ENCODE assay signal across 1 cellular context in the genomic region with DNA sequence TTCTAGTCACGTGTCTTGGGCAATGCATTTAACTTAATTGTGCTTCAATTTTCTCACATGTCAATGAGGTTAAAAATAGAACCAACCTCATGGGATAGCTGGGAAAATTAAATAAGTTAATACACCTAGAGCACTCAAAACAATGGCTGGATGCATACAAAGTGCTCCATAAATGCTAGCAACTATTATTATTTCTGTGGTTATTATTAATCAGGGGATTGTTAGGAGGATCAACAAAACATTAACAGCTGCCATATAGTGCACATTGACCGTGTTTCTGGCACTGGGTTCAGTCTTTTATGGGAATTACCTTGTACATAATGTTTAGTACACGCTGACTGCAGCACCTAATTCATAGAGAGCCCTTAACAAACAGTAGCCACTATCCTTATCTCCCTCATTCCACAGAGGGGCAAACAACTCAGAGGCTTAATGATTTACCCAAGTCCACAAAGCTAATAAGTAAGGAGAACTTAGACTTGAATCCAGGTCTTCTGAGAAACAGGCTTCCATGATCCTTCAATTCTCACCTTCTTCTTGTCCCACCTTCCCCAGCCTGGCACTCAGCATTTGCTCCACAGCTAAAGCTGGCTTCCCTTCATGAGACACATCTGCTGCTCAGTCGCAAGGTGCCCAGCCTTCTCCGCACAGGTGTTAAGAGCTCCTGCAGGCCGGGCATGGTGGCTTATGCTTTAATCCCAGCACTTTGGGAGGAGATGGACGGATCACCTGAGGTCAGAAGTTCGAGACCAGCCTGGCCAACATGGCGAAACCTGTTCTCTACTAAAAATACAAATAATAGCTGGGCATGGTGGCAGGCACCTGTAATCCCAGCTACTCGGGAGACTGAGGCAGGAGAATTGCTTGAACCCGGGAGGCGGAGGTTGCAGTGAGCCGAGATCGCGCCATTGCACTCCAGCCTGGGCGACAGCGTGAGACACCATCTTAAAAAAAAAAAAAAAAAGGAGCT.
TF ChIP-seq lines count a peak whose summit lies in the region.

No MANE protein-coding gene starts in this region.

TF ChIP-seq in HepG2, 621 proteins besides CTCF, POLR2A, EP300 and RAD21 (continued from another document and continues in another):
- TF ChIP-seq, protein P1, sequence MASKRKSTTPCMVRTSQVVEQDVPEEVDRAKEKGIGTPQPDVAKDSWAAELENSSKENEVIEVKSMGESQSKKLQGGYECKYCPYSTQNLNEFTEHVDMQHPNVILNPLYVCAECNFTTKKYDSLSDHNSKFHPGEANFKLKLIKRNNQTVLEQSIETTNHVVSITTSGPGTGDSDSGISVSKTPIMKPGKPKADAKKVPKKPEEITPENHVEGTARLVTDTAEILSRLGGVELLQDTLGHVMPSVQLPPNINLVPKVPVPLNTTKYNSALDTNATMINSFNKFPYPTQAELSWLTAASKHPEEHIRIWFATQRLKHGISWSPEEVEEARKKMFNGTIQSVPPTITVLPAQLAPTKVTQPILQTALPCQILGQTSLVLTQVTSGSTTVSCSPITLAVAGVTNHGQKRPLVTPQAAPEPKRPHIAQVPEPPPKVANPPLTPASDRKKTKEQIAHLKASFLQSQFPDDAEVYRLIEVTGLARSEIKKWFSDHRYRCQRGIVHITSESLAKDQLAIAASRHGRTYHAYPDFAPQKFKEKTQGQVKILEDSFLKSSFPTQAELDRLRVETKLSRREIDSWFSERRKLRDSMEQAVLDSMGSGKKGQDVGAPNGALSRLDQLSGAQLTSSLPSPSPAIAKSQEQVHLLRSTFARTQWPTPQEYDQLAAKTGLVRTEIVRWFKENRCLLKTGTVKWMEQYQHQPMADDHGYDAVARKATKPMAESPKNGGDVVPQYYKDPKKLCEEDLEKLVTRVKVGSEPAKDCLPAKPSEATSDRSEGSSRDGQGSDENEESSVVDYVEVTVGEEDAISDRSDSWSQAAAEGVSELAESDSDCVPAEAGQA (IDR thresholded peaks at IDR 0.05; ENCODE audit: low read depth): no peak
- TF ChIP-seq, protein P1 (CRISPR knock-in tag; IDR thresholded peaks at IDR 0.05; ENCODE audit: borderline replicate concordance): no peak
- TF ChIP-seq ZNF34 (CRISPR knock-in tag; IDR thresholded peaks at IDR 0.05; ENCODE audit: borderline replicate concordance) (no peak), KDM2A (CRISPR knock-in tag; IDR thresholded peaks at IDR 0.05; ENCODE audit: borderline replicate concordance, low read depth) (0 out of 2 replicates have a peak, but pooled peaks have one; percentile 24), ZMYM4 (CRISPR knock-in tag; IDR thresholded peaks at IDR 0.05) (peak; percentile 25; the same call in 1 of the 2 replicates), XBP1 (CRISPR knock-in tag; IDR thresholded peaks at IDR 0.05) (no peak), BCL6 (CRISPR knock-in tag; IDR thresholded peaks at IDR 0.05) (peak; percentile 98), SOX13 (IDR thresholded peaks at IDR 0.05) (no peak), SOX13 (CRISPR knock-in tag; conservative IDR thresholded peaks at IDR 0.05 in 1 of 2, IDR thresholded peaks at IDR 0.05 in 1 of 2) (peak in 1 of 2 experiments; percentile 81; a peak in 2 of 4 replicates), EZH2 (conservative IDR thresholded peaks at IDR 0.05; ENCODE audit: low read depth, low read length) (no peak), SALL1 (CRISPR knock-in tag; IDR thresholded peaks at IDR 0.05) (peak; percentile 39; the same call in 1 of the 2 replicates), RBM39 (IDR thresholded peaks at IDR 0.05; ENCODE audit: low read depth, low read length, poor library complexity, severe bottlenecking) (no peak), ZNF331 (CRISPR knock-in tag; IDR thresholded peaks at IDR 0.05) (0 out of 2 replicates have a peak, but pooled peaks have one; percentile 53), GATAD2A (CRISPR knock-in tag; IDR thresholded peaks at IDR 0.05) (peak; percentile 71), ZNF788 (CRISPR knock-in tag; IDR thresholded peaks at IDR 0.05; ENCODE audit: borderline replicate concordance) (0 out of 2 replicates have a peak, but pooled peaks have one; percentile 4), JUN (CRISPR knock-in tag; IDR thresholded peaks at IDR 0.05) (no peak), HNRNPK (IDR thresholded peaks at IDR 0.05; ENCODE audit: low read depth, low read length, poor library complexity, severe bottlenecking) (no peak), HOXA9 (CRISPR knock-in tag; IDR thresholded peaks at IDR 0.05; ENCODE audit: borderline replicate concordance) (no peak), SMAD1 (CRISPR knock-in tag; IDR thresholded peaks at IDR 0.05; ENCODE audit: borderline replicate concordance, low read depth) (no peak), ZNF230 (CRISPR knock-in tag; IDR thresholded peaks at IDR 0.05) (no peak), HNF4A (CRISPR knock-in tag; IDR thresholded peaks at IDR 0.05) (peak; percentile 11; the same call in 1 of the 2 replicates), MIXL1 (CRISPR knock-in tag; IDR thresholded peaks at IDR 0.05) (peak; percentile 32; the same call in 1 of the 2 replicates)
- TF ChIP-seq, protein P2, sequence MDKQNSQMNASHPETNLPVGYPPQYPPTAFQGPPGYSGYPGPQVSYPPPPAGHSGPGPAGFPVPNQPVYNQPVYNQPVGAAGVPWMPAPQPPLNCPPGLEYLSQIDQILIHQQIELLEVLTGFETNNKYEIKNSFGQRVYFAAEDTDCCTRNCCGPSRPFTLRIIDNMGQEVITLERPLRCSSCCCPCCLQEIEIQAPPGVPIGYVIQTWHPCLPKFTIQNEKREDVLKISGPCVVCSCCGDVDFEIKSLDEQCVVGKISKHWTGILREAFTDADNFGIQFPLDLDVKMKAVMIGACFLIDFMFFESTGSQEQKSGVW (CRISPR knock-in tag; IDR thresholded peaks at IDR 0.05; ENCODE audit: borderline replicate concordance): no peak
- TF ChIP-seq, protein P3, sequence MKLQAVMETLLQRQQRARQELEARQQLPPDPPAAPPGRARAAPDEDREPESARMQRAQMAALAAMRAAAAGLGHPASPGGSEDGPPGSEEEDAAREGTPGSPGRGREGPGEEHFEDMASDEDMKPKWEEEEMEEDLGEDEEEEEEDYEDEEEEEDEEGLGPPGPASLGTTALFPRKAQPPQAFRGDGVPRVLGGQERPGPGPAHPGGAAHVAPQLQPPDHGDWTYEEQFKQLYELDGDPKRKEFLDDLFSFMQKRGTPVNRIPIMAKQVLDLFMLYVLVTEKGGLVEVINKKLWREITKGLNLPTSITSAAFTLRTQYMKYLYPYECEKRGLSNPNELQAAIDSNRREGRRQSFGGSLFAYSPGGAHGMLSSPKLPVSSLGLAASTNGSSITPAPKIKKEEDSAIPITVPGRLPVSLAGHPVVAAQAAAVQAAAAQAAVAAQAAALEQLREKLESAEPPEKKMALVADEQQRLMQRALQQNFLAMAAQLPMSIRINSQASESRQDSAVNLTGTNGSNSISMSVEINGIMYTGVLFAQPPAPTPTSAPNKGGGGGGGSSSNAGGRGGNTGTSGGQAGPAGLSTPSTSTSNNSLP (IDR thresholded peaks at IDR 0.05; ENCODE audit: low read depth, low read length): peak; percentile 46; the same call in 1 of the 2 replicates
- TF ChIP-seq, protein P4, sequence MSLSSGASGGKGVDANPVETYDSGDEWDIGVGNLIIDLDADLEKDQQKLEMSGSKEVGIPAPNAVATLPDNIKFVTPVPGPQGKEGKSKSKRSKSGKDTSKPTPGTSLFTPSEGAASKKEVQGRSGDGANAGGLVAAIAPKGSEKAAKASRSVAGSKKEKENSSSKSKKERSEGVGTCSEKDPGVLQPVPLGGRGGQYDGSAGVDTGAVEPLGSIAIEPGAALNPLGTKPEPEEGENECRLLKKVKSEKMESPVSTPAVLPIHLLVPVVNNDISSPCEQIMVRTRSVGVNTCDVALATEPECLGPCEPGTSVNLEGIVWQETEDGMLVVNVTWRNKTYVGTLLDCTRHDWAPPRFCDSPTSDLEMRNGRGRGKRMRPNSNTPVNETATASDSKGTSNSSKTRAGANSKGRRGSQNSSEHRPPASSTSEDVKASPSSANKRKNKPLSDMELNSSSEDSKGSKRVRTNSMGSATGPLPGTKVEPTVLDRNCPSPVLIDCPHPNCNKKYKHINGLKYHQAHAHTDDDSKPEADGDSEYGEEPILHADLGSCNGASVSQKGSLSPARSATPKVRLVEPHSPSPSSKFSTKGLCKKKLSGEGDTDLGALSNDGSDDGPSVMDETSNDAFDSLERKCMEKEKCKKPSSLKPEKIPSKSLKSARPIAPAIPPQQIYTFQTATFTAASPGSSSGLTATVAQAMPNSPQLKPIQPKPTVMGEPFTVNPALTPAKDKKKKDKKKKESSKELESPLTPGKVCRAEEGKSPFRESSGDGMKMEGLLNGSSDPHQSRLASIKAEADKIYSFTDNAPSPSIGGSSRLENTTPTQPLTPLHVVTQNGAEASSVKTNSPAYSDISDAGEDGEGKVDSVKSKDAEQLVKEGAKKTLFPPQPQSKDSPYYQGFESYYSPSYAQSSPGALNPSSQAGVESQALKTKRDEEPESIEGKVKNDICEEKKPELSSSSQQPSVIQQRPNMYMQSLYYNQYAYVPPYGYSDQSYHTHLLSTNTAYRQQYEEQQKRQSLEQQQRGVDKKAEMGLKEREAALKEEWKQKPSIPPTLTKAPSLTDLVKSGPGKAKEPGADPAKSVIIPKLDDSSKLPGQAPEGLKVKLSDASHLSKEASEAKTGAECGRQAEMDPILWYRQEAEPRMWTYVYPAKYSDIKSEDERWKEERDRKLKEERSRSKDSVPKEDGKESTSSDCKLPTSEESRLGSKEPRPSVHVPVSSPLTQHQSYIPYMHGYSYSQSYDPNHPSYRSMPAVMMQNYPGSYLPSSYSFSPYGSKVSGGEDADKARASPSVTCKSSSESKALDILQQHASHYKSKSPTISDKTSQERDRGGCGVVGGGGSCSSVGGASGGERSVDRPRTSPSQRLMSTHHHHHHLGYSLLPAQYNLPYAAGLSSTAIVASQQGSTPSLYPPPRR (CRISPR knock-in tag; IDR thresholded peaks at IDR 0.05; ENCODE audit: borderline replicate concordance): peak; percentile 76
- TF ChIP-seq, protein P5, sequence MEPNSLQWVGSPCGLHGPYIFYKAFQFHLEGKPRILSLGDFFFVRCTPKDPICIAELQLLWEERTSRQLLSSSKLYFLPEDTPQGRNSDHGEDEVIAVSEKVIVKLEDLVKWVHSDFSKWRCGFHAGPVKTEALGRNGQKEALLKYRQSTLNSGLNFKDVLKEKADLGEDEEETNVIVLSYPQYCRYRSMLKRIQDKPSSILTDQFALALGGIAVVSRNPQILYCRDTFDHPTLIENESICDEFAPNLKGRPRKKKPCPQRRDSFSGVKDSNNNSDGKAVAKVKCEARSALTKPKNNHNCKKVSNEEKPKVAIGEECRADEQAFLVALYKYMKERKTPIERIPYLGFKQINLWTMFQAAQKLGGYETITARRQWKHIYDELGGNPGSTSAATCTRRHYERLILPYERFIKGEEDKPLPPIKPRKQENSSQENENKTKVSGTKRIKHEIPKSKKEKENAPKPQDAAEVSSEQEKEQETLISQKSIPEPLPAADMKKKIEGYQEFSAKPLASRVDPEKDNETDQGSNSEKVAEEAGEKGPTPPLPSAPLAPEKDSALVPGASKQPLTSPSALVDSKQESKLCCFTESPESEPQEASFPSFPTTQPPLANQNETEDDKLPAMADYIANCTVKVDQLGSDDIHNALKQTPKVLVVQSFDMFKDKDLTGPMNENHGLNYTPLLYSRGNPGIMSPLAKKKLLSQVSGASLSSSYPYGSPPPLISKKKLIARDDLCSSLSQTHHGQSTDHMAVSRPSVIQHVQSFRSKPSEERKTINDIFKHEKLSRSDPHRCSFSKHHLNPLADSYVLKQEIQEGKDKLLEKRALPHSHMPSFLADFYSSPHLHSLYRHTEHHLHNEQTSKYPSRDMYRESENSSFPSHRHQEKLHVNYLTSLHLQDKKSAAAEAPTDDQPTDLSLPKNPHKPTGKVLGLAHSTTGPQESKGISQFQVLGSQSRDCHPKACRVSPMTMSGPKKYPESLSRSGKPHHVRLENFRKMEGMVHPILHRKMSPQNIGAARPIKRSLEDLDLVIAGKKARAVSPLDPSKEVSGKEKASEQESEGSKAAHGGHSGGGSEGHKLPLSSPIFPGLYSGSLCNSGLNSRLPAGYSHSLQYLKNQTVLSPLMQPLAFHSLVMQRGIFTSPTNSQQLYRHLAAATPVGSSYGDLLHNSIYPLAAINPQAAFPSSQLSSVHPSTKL (CRISPR knock-in tag; IDR thresholded peaks at IDR 0.05): peak; percentile 59
